ENCODE assay signal across 14 cellular contexts in the genomic region with DNA sequence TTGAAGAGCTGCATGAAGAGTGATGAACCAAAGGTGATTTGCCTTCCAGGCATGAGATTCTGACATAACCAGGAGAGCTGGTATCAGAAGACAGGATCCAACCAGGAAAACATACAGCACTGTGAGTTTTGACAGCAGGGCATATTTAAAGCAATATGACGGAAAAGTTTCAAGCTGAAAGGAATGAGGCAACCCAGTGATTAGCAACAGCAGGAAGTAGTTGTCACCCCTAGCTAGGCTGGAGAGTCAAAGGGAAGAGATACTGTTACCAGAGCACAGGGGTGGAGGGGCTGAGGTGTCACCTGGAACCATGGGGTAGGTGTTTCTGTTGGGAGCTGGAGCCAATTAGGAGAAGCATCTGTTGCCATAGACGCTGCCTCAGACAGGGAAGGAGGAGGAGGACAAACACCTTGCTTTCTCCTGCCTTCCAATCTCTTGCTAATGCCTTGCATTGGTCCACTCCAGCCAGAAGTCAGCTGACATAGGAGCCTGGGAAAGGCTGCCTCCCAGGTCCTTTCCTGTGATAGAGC.
"Had no signal": no experiment of that assay in that cellular context is flagged by ENCODE, and none has a peak within 500 bp of the region (broad histone marks: within the 10 kb centered on the region; RNA-seq: fewer than 3 reads in every experiment).

No MANE protein-coding gene starts in this region.

- H3K4me1 ChIP-seq: heart right ventricle, left lung had no signal

- H3K36me3 Mint-ChIP-seq: naive thymus-derived CD4-positive, alpha-beta T cell had no signal

- DNase-seq: activated CD4-positive, CD25-positive, alpha-beta regulatory T cell treated with anti-CD3 and anti-CD28 coated beads, Interleukin-2, amount 50 U/mL, for 72 hours; activated naive CD4-positive, alpha-beta T cell treated with Interleukin-2 at 50 U/mL for 16 hours; cerebellar nuclear complex; effector memory CD4-positive, alpha-beta T cell; heart right ventricle; left lung; mammary epithelial cell; mucosa of descending colon; naive thymus-derived CD4-positive, alpha-beta T cell; retina; stimulated activated CD4-positive, alpha-beta T cell treated with anti-CD3 and anti-CD28 coated beads, Interleukin-12 subunit alpha, Interleukin-12 subunit beta, amount 100 ng/mL, for 4 hours; stimulated activated CD4-positive, alpha-beta T cell treated with anti-CD3 and anti-CD28 coated beads, Interleukin-2, amount 100 ng/mL, for 24 hours had no signal

- H3K27ac ChIP-seq: epithelial cell of prostate, heart right ventricle, left lung had no signal

- H3K9me3 ChIP-seq: heart right ventricle, left lung, mucosa of descending colon had no signal

- ATAC-seq: activated T-helper 17 cell treated with anti-CD3 and anti-CD28 coated beads, Interleukin-2, amount 50 U/mL, for 72 hours; heart right ventricle; left lung; mucosa of descending colon; naive thymus-derived CD4-positive, alpha-beta T cell had no signal

- H3K4me1 Mint-ChIP-seq: activated T-helper 17 cell treated with anti-CD3 and anti-CD28 coated beads, Interleukin-2, amount 50 U/mL, for 72 hours had no signal

- H3K4me3 ChIP-seq: heart right ventricle, left lung, mucosa of descending colon had no signal

- H3K4me3 Mint-ChIP-seq: activated T-helper 17 cell treated with anti-CD3 and anti-CD28 coated beads, Interleukin-2, amount 50 U/mL, for 72 hours; naive thymus-derived CD4-positive, alpha-beta T cell had no signal

- H3K9me3 Mint-ChIP-seq: activated T-helper 17 cell treated with anti-CD3 and anti-CD28 coated beads, Interleukin-2, amount 50 U/mL, for 72 hours; naive thymus-derived CD4-positive, alpha-beta T cell had no signal

- H3K36me3 ChIP-seq: heart right ventricle, left lung had no signal

- H3K27ac Mint-ChIP-seq: activated T-helper 17 cell treated with anti-CD3 and anti-CD28 coated beads, Interleukin-2, amount 50 U/mL, for 72 hours; naive thymus-derived CD4-positive, alpha-beta T cell had no signal
